Comparison of ENCODE assay signal across 26 cellular contexts in genomic region chr18:73528066-73528465, GRCh38.
DNase-seq lines count a peak whose midpoint lies in the region; ATAC-seq, FAIRE-seq and TF ChIP-seq lines count a peak whose summit lies in the region.
"Had no signal": no experiment of that assay in that cellular context is flagged by ENCODE, and none has a peak within 500 bp of the region (broad histone marks: within the 10 kb centered on the region; RNA-seq: fewer than 3 reads in every experiment).

No MANE protein-coding gene starts in this region.

- intact Hi-C loops in left colon (cut with DNase I, micrococcal nuclease): no loop called here
- intact Hi-C loops in mammary epithelial cell (cut with micrococcal nuclease): no loop called here

- TF ChIP-seq CTCF in D721Med (IDR thresholded peaks at IDR 0.05; ENCODE audit: insufficient read depth, missing control alignments) (no peak), mammary epithelial cell (conservative IDR thresholded peaks at IDR 0.05 in 1 of 2, IDR thresholded peaks at IDR 0.05 in 1 of 2; ENCODE audit: extremely low read depth in 1 of 2, insufficient read depth in 1 of 2, low read depth in 1 of 2, low read length in 2 of 2) (no peak)

- H4K20me1 ChIP-seq in mammary epithelial cell (ENCODE audit: insufficient read depth, low read length): no peaks in the 10 kb centered on the region
- H4K20me1 ChIP-seq: BLaER1 treated with 17β-estradiol and CSF1 and Interleukin-3, amounts not matched to agents 10 nM and 100 nM had no signal

- no peak overlapping the region for H2AK5ac ChIP-seq in neuronal stem cell (ENCODE audit: low read depth, low read length)

- no peak overlapping the region for H3K27ac ChIP-seq in neuronal stem cell (replicated peaks; ENCODE audit: low read length)
- no peak overlapping the region for H3K27ac ChIP-seq in mammary epithelial cell (ENCODE audit: insufficient read depth, low read depth, low read length)
- H3K27ac ChIP-seq: A549; BLaER1 treated with 17β-estradiol and CSF1 and Interleukin-3, amounts not matched to agents 10 nM and 100 nM; GM23248 had no signal

- H3K4me2 ChIP-seq in neuronal stem cell (ENCODE audit: insufficient read depth, low read length, poor library complexity, severe bottlenecking) (no peak overlapping the region), mammary epithelial cell (ENCODE audit: insufficient read depth, low read depth, low read length) (no peak overlapping the region)
- H3K4me2 ChIP-seq: A549; BLaER1 treated with 17β-estradiol and CSF1 and Interleukin-3, amounts not matched to agents 10 nM and 100 nM had no signal

- no peak overlapping the region for H3K4ac ChIP-seq in neuronal stem cell (ENCODE audit: low read length)

- no peak overlapping the region for H2BK120ac ChIP-seq in neuronal stem cell (ENCODE audit: low read depth, low read length)

- H4K8ac ChIP-seq in neuronal stem cell (ENCODE audit: low read depth, low read length): no peak overlapping the region

- H3K36me3 ChIP-seq in neuronal stem cell (replicated peaks in 1 of 2; ENCODE audit: control insufficient read depth in 2 of 2, insufficient read depth in 2 of 2, low read length in 2 of 2): no peaks in the 10 kb centered on the region
- no peaks in the 10 kb centered on the region for H3K36me3 ChIP-seq in mammary epithelial cell (ENCODE audit: insufficient read depth, low read length)
- H3K36me3 ChIP-seq: BE2C; BLaER1 treated with 17β-estradiol and CSF1 and Interleukin-3, amounts not matched to agents 10 nM and 100 nM had no signal

- H2BK15ac ChIP-seq in neuronal stem cell (ENCODE audit: low read length): no peak overlapping the region

- H3K23ac ChIP-seq in neuronal stem cell (ENCODE audit: low read depth, low read length, poor library complexity): no peak overlapping the region

- no peak overlapping the region for H2BK12ac ChIP-seq in neuronal stem cell (ENCODE audit: low read length)

- no peaks in the 10 kb centered on the region for H3K27me3 ChIP-seq in neuronal stem cell (ENCODE audit: control insufficient read depth in 3 of 3, insufficient read depth in 3 of 3, low read depth in 1 of 3, low read length in 3 of 3)
- no peaks in the 10 kb centered on the region for H3K27me3 ChIP-seq in mammary epithelial cell (ENCODE audit: insufficient read depth, low read length)
- H3K27me3 ChIP-seq: BE2C; BLaER1 treated with 17β-estradiol and CSF1 and Interleukin-3, amounts not matched to agents 10 nM and 100 nM had no signal

- DNase-seq in D721Med (ENCODE audit: insufficient read length, low spot score) (no peak), left colon (no peak), neuronal stem cell (ENCODE audit: low spot score) (no peak), mammary epithelial cell (no peak)
- no peak for DNase-seq in effector CD8-positive, alpha-beta T cell (lab: John Stamatoyannopoulos, UW)
- DNase-seq: 8988T; ACHN; AML-193; BE2C; Calu3; CD4-positive, alpha-beta memory T cell; COR-L47; DMS153; DND-41; GM23248; H9; HFFc6 had no signal

- H3K4me3 ChIP-seq in neuronal stem cell (ENCODE audit: low read length in 2 of 2) (no peak overlapping the region), mammary epithelial cell (replicated peaks in 1 of 3; ENCODE audit: insufficient read depth in 1 of 3, low read depth in 2 of 3, low read length in 3 of 3) (no peak overlapping the region)
- H3K4me3 ChIP-seq: A549; BLaER1 treated with 17β-estradiol and CSF1 and Interleukin-3, amounts not matched to agents 10 nM and 100 nM; GM23248 had no signal

- in situ Hi-C loops in mammary epithelial cell (cut with MboI; ENCODE audit: low sequenced_read_pairs in 2 of 2): no loop called here

- H3K9ac ChIP-seq in neuronal stem cell (ENCODE audit: low read depth, low read length, poor library complexity): no peak overlapping the region
- H3K9ac ChIP-seq in mammary epithelial cell (ENCODE audit: insufficient read depth, low read length): no peak overlapping the region
- H3K9ac ChIP-seq: BLaER1 treated with 17β-estradiol and CSF1 and Interleukin-3, amounts not matched to agents 10 nM and 100 nM; GM23248 had no signal

- CTCF ChIA-PET in mammary epithelial cell (lab: Charles Lee; ENCODE audit: low non-redundant PET): no interaction called here

- no peaks in the 10 kb centered on the region for H3K79me2 ChIP-seq in mammary epithelial cell (ENCODE audit: insufficient read depth, low read length)

- no peaks in the 10 kb centered on the region for H3K4me1 ChIP-seq in neuronal stem cell (ENCODE audit: control insufficient read depth in 2 of 2, insufficient read depth in 1 of 2, low read depth in 1 of 2, low read length in 2 of 2)
- no peaks in the 10 kb centered on the region for H3K4me1 ChIP-seq in mammary epithelial cell (ENCODE audit: insufficient read depth, low read length)
- H3K4me1 ChIP-seq: A549, BE2C had no signal

- no peak overlapping the region for H3K18ac ChIP-seq in neuronal stem cell (ENCODE audit: low read length)

- H2AFZ ChIP-seq in neuronal stem cell (ENCODE audit: low read length) (no peak overlapping the region), mammary epithelial cell (ENCODE audit: low read depth, low read length) (no peak overlapping the region)
- H2AFZ ChIP-seq: GM23248 had no signal

- H4K91ac ChIP-seq in neuronal stem cell (ENCODE audit: low read depth, low read length, poor library complexity): no peak overlapping the region

- H3K14ac ChIP-seq in neuronal stem cell (ENCODE audit: low read length): no peak overlapping the region

- peak; percentile 60 for FAIRE-seq in D721Med (lab: Jason Lieb, UNC)
- FAIRE-seq: A549, G401.6, GM12892, GM19239, H1 had no signal

- no TSS peak for BruUV-seq in mammary epithelial cell (replicated peaks; lab: Mats Ljungman, UMichigan)

- peak; percentile 73 for ATAC-seq in left colon
- no peak for ATAC-seq in HG03135 (IDR thresholded peaks at IDR 0.05; ENCODE audit: unreplicated experiment)
- ATAC-seq in HG03175 (IDR thresholded peaks at IDR 0.05; ENCODE audit: unreplicated experiment): no peak
- ATAC-seq: A549, HCT116 had no signal

- no CpG with 5 or more reads among the region's 7 CpGs for WGBS in neuronal stem cell (ENCODE audit: extremely low coverage in 2 of 2, insufficient read length in 2 of 2, insufficient replicate concordance in 1 of 2), 2 donors
- WGBS in mammary epithelial cell (ENCODE audit: low coverage, missing lambda C conversion rate): 95% methylated on average over 7 of the region's 7 CpGs

- H3K9me3 ChIP-seq in neuronal stem cell (replicated peaks in 1 of 2; ENCODE audit: control insufficient read depth in 2 of 2, insufficient read depth in 1 of 2, low read depth in 1 of 2, low read length in 2 of 2) (no peaks in the 10 kb centered on the region), mammary epithelial cell (replicated peaks; ENCODE audit: insufficient read depth, low read length) (no peaks in the 10 kb centered on the region)
- H3K9me3 ChIP-seq: A549, BE2C had no signal

- H2BK5ac ChIP-seq in neuronal stem cell (ENCODE audit: low read length): peak overlapping the region; percentile 90

- dilution Hi-C loops in mammary epithelial cell (cut with HindIII; ENCODE audit: low sequenced_read_pairs): no loop called here

- no peaks in the 10 kb centered on the region for H3K79me1 ChIP-seq in neuronal stem cell (ENCODE audit: low read depth, low read length)
